ENCODE assay signal across 2 cellular contexts in genomic region chr15:34987982-34988873, GRCh38.
TF ChIP-seq lines count a peak whose summit lies in the region.

A gene with protein sequence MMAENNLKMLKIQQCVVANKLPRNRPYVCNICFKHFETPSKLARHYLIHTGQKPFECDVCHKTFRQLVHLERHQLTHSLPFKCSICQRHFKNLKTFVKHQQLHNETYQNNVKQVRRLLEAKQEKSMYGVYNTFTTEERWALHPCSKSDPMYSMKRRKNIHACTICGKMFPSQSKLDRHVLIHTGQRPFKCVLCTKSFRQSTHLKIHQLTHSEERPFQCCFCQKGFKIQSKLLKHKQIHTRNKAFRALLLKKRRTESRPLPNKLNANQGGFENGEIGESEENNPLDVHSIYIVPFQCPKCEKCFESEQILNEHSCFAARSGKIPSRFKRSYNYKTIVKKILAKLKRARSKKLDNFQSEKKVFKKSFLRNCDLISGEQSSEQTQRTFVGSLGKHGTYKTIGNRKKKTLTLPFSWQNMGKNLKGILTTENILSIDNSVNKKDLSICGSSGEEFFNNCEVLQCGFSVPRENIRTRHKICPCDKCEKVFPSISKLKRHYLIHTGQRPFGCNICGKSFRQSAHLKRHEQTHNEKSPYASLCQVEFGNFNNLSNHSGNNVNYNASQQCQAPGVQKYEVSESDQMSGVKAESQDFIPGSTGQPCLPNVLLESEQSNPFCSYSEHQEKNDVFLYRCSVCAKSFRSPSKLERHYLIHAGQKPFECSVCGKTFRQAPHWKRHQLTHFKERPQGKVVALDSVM (minus strand): TSS chr15:34988287. CDS start chr15:34983434, 4,853 bp downstream.

TF ChIP-seq in HEK293, 187 proteins besides CTCF, POLR2A, EP300 and RAD21 (continued from another document and continues in another):
- TF ChIP-seq, protein P1, sequence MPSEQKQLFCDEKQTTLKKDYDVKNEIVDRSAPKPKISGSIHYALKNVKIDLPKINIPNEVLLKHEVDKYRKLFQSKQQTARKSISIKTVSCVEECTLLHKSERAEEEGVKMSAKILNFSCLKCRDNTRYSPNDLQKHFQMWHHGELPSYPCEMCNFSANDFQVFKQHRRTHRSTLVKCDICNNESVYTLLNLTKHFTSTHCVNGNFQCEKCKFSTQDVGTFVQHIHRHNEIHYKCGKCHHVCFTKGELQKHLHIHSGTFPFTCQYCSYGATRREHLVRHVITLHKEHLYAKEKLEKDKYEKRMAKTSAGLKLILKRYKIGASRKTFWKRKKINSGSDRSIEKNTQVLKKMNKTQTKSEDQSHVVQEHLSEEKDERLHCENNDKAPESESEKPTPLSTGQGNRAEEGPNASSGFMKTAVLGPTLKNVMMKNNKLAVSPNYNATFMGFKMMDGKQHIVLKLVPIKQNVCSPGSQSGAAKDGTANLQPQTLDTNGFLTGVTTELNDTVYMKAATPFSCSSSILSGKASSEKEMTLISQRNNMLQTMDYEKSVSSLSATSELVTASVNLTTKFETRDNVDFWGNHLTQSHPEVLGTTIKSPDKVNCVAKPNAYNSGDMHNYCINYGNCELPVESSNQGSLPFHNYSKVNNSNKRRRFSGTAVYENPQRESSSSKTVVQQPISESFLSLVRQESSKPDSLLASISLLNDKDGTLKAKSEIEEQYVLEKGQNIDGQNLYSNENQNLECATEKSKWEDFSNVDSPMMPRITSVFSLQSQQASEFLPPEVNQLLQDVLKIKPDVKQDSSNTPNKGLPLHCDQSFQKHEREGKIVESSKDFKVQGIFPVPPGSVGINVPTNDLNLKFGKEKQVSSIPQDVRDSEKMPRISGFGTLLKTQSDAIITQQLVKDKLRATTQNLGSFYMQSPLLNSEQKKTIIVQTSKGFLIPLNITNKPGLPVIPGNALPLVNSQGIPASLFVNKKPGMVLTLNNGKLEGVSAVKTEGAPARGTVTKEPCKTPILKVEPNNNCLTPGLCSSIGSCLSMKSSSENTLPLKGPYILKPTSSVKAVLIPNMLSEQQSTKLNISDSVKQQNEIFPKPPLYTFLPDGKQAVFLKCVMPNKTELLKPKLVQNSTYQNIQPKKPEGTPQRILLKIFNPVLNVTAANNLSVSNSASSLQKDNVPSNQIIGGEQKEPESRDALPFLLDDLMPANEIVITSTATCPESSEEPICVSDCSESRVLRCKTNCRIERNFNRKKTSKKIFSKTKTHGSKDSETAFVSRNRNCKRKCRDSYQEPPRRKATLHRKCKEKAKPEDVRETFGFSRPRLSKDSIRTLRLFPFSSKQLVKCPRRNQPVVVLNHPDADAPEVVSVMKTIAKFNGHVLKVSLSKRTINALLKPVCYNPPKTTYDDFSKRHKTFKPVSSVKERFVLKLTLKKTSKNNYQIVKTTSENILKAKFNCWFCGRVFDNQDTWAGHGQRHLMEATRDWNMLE (tag by site-specific recombination; conservative IDR thresholded peaks at IDR 0.05; ENCODE audit: low read depth): peak; percentile 48; the same call in 1 of the 2 replicates
- TF ChIP-seq ZFP69B (tag by site-specific recombination; IDR thresholded peaks at IDR 0.05) (peak; percentile 55; the same call in 1 of the 2 replicates), ZNF776 (tag by site-specific recombination; IDR thresholded peaks at IDR 0.05; ENCODE audit: borderline replicate concordance) (no peak), GFI1B (tag by site-specific recombination; IDR thresholded peaks at IDR 0.05) (no peak), ZNF639 (tag by site-specific recombination; IDR thresholded peaks at IDR 0.05) (peak; percentile 43; the same call in 1 of the 2 replicates), ZNF350 (tag by site-specific recombination; IDR thresholded peaks at IDR 0.05) (no peak), ZBTB17 (tag by site-specific recombination; IDR thresholded peaks at IDR 0.05) (peak; percentile 59), EGR2 (tag by site-specific recombination; IDR thresholded peaks at IDR 0.05; ENCODE audit: low read depth) (no peak), ELK4 (IDR thresholded peaks at IDR 0.05; ENCODE audit: borderline replicate concordance, low read depth, low read length) (no peak), ZNF529 (tag by site-specific recombination; IDR thresholded peaks at IDR 0.05; ENCODE audit: insufficient replicate concordance) (no peak), ZNF140 (tag by site-specific recombination; IDR thresholded peaks at IDR 0.05) (no peak), ZNF48 (tag by site-specific recombination; IDR thresholded peaks at IDR 0.05) (no peak)
- TF ChIP-seq, protein P2, sequence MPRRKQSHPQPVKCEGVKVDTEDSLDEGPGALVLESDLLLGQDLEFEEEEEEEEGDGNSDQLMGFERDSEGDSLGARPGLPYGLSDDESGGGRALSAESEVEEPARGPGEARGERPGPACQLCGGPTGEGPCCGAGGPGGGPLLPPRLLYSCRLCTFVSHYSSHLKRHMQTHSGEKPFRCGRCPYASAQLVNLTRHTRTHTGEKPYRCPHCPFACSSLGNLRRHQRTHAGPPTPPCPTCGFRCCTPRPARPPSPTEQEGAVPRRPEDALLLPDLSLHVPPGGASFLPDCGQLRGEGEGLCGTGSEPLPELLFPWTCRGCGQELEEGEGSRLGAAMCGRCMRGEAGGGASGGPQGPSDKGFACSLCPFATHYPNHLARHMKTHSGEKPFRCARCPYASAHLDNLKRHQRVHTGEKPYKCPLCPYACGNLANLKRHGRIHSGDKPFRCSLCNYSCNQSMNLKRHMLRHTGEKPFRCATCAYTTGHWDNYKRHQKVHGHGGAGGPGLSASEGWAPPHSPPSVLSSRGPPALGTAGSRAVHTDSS (tag by site-specific recombination; IDR thresholded peaks at IDR 0.05): 0 out of 2 replicates have a peak, but pooled peaks have one; percentile 22
- TF ChIP-seq, protein P3, sequence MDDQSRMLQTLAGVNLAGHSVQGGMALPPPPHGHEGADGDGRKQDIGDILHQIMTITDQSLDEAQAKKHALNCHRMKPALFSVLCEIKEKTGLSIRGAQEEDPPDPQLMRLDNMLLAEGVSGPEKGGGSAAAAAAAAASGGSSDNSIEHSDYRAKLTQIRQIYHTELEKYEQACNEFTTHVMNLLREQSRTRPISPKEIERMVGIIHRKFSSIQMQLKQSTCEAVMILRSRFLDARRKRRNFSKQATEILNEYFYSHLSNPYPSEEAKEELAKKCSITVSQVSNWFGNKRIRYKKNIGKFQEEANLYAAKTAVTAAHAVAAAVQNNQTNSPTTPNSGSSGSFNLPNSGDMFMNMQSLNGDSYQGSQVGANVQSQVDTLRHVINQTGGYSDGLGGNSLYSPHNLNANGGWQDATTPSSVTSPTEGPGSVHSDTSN (CRISPR knock-in tag; IDR thresholded peaks at IDR 0.05): 0 out of 2 replicates have a peak, but pooled peaks have one; percentile 59

TF ChIP-seq in SK-N-SH treated with all-trans-retinoic acid at 6 μM for 48 hours, 23 proteins besides CTCF, POLR2A, EP300 and RAD21 (continued from another document):
- TF ChIP-seq PPARA (CRISPR knock-in tag; IDR thresholded peaks at IDR 0.05; ENCODE audit: borderline replicate concordance): no peak
- no peak for TF ChIP-seq ESRRG (CRISPR knock-in tag; IDR thresholded peaks at IDR 0.05)
- no peak for TF ChIP-seq ZFP30 (CRISPR knock-in tag; IDR thresholded peaks at IDR 0.05)
- no peak for TF ChIP-seq GLIS3 (CRISPR knock-in tag; IDR thresholded peaks at IDR 0.05)
- TF ChIP-seq TCF4 (CRISPR knock-in tag; IDR thresholded peaks at IDR 0.05; ENCODE audit: borderline replicate concordance): peak; percentile 13; the same call in 1 of the 2 replicates
- TF ChIP-seq POU6F1 (CRISPR knock-in tag; IDR thresholded peaks at IDR 0.05; ENCODE audit: borderline replicate concordance, low read depth): no peak
- TF ChIP-seq RARB (CRISPR knock-in tag; IDR thresholded peaks at IDR 0.05): no peak
- no peak for TF ChIP-seq BACH2 (CRISPR knock-in tag; IDR thresholded peaks at IDR 0.05; ENCODE audit: borderline replicate concordance)
- peak; percentile 35; the same call in 1 of the 2 replicates for TF ChIP-seq CSDC2 (CRISPR knock-in tag; IDR thresholded peaks at IDR 0.05)
- no peak for TF ChIP-seq ARNTL (CRISPR knock-in tag; IDR thresholded peaks at IDR 0.05; ENCODE audit: borderline replicate concordance, low read depth)
- TF ChIP-seq, protein P4, sequence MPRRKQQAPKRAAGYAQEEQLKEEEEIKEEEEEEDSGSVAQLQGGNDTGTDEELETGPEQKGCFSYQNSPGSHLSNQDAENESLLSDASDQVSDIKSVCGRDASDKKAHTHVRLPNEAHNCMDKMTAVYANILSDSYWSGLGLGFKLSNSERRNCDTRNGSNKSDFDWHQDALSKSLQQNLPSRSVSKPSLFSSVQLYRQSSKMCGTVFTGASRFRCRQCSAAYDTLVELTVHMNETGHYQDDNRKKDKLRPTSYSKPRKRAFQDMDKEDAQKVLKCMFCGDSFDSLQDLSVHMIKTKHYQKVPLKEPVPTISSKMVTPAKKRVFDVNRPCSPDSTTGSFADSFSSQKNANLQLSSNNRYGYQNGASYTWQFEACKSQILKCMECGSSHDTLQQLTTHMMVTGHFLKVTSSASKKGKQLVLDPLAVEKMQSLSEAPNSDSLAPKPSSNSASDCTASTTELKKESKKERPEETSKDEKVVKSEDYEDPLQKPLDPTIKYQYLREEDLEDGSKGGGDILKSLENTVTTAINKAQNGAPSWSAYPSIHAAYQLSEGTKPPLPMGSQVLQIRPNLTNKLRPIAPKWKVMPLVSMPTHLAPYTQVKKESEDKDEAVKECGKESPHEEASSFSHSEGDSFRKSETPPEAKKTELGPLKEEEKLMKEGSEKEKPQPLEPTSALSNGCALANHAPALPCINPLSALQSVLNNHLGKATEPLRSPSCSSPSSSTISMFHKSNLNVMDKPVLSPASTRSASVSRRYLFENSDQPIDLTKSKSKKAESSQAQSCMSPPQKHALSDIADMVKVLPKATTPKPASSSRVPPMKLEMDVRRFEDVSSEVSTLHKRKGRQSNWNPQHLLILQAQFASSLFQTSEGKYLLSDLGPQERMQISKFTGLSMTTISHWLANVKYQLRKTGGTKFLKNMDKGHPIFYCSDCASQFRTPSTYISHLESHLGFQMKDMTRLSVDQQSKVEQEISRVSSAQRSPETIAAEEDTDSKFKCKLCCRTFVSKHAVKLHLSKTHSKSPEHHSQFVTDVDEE (CRISPR knock-in tag; IDR thresholded peaks at IDR 0.05): no peak
- TF ChIP-seq, protein P5, sequence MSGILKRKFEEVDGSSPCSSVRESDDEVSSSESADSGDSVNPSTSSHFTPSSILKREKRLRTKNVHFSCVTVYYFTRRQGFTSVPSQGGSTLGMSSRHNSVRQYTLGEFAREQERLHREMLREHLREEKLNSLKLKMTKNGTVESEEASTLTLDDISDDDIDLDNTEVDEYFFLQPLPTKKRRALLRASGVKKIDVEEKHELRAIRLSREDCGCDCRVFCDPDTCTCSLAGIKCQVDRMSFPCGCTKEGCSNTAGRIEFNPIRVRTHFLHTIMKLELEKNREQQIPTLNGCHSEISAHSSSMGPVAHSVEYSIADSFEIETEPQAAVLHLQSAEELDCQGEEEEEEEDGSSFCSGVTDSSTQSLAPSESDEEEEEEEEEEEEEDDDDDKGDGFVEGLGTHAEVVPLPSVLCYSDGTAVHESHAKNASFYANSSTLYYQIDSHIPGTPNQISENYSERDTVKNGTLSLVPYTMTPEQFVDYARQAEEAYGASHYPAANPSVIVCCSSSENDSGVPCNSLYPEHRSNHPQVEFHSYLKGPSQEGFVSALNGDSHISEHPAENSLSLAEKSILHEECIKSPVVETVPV (CRISPR knock-in tag; IDR thresholded peaks at IDR 0.05): no peak
